Comparison of ENCODE assay signal across 1 cellular context in genomic region chr4:70681730-70682129, GRCh38.
TF ChIP-seq lines count a peak whose summit lies in the region.

No MANE protein-coding gene starts in this region.

TF ChIP-seq in GM23338, 12 proteins besides CTCF, POLR2A, EP300 and RAD21 (continued from another document):
- no peak for TF ChIP-seq ZNF462 (CRISPR knock-in tag; IDR thresholded peaks at IDR 0.05)
- no peak for TF ChIP-seq ZNF331 (CRISPR knock-in tag; IDR thresholded peaks at IDR 0.05; ENCODE audit: low read depth)
- TF ChIP-seq ETS1 (IDR thresholded peaks at IDR 0.05) = no peak
